Comparison of ENCODE assay signal across 8 cellular contexts in the genomic region with DNA sequence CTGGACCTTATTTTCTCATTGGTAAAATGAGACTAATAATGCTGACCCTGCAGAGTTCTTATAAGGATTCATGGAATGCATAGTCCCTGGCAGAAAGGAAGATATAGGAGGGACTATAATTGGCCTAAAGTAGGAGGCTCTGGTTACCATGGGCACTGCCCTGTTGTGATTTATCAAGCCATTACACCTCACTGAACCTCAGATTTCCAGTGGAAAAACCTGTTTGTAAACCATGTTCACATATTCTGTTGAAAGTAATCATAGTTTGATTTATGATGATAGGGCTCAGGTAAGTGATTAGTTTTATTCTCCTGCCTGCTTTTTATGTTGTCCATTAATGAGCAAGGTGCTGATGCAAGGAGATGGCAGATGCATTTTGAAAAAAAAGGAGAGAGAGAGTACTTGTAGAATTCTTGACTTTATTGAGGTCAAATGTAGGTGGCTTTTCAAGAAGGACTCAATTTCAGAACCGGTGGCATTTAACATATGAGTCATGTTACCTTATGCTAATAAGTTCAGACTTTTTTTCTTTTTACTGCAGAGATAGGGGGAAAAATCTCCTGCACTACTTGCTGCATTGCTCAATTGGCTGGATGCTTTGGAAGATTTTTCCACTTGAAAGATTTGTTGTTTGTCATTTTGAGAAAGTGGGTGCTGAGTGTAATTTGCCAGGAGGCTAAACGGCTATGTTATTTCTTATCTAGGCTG. TPM values are rescaled to one million over a fixed set of nuclear protein-coding genes. Genes with fewer than 3 reads are reported as not detected.
DNase-seq lines count a peak whose midpoint lies in the region; ATAC-seq and TF ChIP-seq lines count a peak whose summit lies in the region.
"Had no signal": no experiment of that assay in that cellular context is flagged by ENCODE, and none has a peak within 500 bp of the region (broad histone marks: within the 10 kb centered on the region; RNA-seq: fewer than 3 reads in every experiment).

No MANE protein-coding gene starts in this region.

- H3K4me1 ChIP-seq in mammary epithelial cell (ENCODE audit: insufficient read depth, low read length), result peaks cover 55% of the 10 kb centered on the region

- no peak overlapping the region for H2AFZ ChIP-seq in mammary epithelial cell (ENCODE audit: low read depth, low read length)

- no peaks in the 10 kb centered on the region for H3K27me3 ChIP-seq in mammary epithelial cell (ENCODE audit: insufficient read depth, low read length)

- peak overlapping the region; percentile 40 for H3K4me2 ChIP-seq in mammary epithelial cell (ENCODE audit: insufficient read depth, low read depth, low read length)

- 3% methylated on average over 2 of the region's 2 CpGs for WGBS in mammary epithelial cell (ENCODE audit: low coverage, missing lambda C conversion rate)

- no peak for TF ChIP-seq CTCF in LNCaP clone FGC (IDR thresholded peaks at IDR 0.05; ENCODE audit: control insufficient read depth, extremely low read depth, insufficient read depth)
- TF ChIP-seq CTCF in mammary epithelial cell (conservative IDR thresholded peaks at IDR 0.05 in 1 of 2, IDR thresholded peaks at IDR 0.05 in 1 of 2; ENCODE audit: extremely low read depth in 1 of 2, insufficient read depth in 1 of 2, low read depth in 1 of 2, low read length in 2 of 2), result no peak
- no peak for TF ChIP-seq CTCF in omental fat pad (IDR thresholded peaks at IDR 0.05)

- CTCF ChIA-PET in mammary epithelial cell (lab: Charles Lee; ENCODE audit: low non-redundant PET), result no interaction called here

- no TSS peak for BruUV-seq in mammary epithelial cell (replicated peaks; lab: Mats Ljungman, UMichigan)

- no peaks in the 10 kb centered on the region for H3K9me3 ChIP-seq in mammary epithelial cell (replicated peaks; ENCODE audit: insufficient read depth, low read length)

- in situ Hi-C loops in mammary epithelial cell (cut with MboI; ENCODE audit: low sequenced_read_pairs in 2 of 2), result no loop called here

- peak; percentile 49 for ATAC-seq in omental fat pad (ENCODE audit: low FRiP score)
- ATAC-seq in HG02885 (IDR thresholded peaks at IDR 0.05; ENCODE audit: poor library complexity, unreplicated experiment), result no peak
- ATAC-seq in HG03135 (IDR thresholded peaks at IDR 0.05; ENCODE audit: unreplicated experiment), result no peak

- H4K20me1 ChIP-seq in mammary epithelial cell (ENCODE audit: insufficient read depth, low read length), result no peaks in the 10 kb centered on the region

- H3K4me3 ChIP-seq in LNCaP clone FGC (ENCODE audit: low read depth, low read length), result no peak overlapping the region
- no peak overlapping the region for H3K4me3 ChIP-seq in mammary epithelial cell (replicated peaks in 1 of 3; ENCODE audit: insufficient read depth in 1 of 3, low read depth in 2 of 3, low read length in 3 of 3)

- no peak overlapping the region for H3K9ac ChIP-seq in mammary epithelial cell (ENCODE audit: insufficient read depth, low read length)

- intact Hi-C loops in mammary epithelial cell (cut with micrococcal nuclease), result no loop called here

- dilution Hi-C loops in mammary epithelial cell (cut with HindIII; ENCODE audit: low sequenced_read_pairs), result no loop called here

- DNase-seq in EH (ENCODE audit: low read depth) (peak; percentile 58), LNCaP clone FGC (ENCODE audit: low read depth) (peak; percentile 40), mammary epithelial cell (peak; percentile 80), omental fat pad (ENCODE audit: low spot score) (no peak), cerebellar cortex (ENCODE audit: low spot score) (no peak)
- DNase-seq: activated effector memory CD4-positive, alpha-beta T cell treated with Interleukin-2 at 50 U/mL for 16 hours had no signal

- H3K27ac ChIP-seq in mammary epithelial cell (ENCODE audit: insufficient read depth, low read depth, low read length), result peak overlapping the region; percentile 65

- no peaks in the 10 kb centered on the region for H3K36me3 ChIP-seq in mammary epithelial cell (ENCODE audit: insufficient read depth, low read length)

- H3K79me2 ChIP-seq in mammary epithelial cell (ENCODE audit: insufficient read depth, low read length), result peaks cover 86% of the 10 kb centered on the region

RNA-seq across cellular contexts. Expression of gene NF2, which starts 14.6 kb away (rescaled TPM):
- total RNA-seq in mammary epithelial cell (100 to 1,000 TPM in 1 of 2 donors, 10 to 100 TPM in 1; 95.2 to 138 TPM), omental fat pad (10 to 100 TPM; 26.6 to 35.2 (median 32.9) TPM)
- polyA plus RNA-seq in mammary epithelial cell, result 58.3 TPM
- polyA minus RNA-seq in mammary epithelial cell, result 140 TPM

RNA-seq across cellular contexts. Expression of gene NIPSNAP1, which starts 37.2 kb away (rescaled TPM):
- total RNA-seq in mammary epithelial cell, result 10 to 100 TPM; 48.6 to 63.0 TPM
- 42.7 TPM for polyA plus RNA-seq in mammary epithelial cell
- polyA minus RNA-seq in mammary epithelial cell, result 33.6 TPM
- 10 to 100 TPM in 2 of 4 donors, 1 to 10 TPM in 2; 5.5 to 16.4 (median 10.3) TPM for total RNA-seq in omental fat pad

Comparison
In these comparisons a context has a peak if more than half of its experiments do, and no peak if none do; other contexts are left out.
1. DNase-seq: peak in EH (single experiment), LNCaP clone FGC (single experiment) and mammary epithelial cell (single experiment); none in omental fat pad (single experiment) and cerebellar cortex (single experiment).